In the genomic region with DNA sequence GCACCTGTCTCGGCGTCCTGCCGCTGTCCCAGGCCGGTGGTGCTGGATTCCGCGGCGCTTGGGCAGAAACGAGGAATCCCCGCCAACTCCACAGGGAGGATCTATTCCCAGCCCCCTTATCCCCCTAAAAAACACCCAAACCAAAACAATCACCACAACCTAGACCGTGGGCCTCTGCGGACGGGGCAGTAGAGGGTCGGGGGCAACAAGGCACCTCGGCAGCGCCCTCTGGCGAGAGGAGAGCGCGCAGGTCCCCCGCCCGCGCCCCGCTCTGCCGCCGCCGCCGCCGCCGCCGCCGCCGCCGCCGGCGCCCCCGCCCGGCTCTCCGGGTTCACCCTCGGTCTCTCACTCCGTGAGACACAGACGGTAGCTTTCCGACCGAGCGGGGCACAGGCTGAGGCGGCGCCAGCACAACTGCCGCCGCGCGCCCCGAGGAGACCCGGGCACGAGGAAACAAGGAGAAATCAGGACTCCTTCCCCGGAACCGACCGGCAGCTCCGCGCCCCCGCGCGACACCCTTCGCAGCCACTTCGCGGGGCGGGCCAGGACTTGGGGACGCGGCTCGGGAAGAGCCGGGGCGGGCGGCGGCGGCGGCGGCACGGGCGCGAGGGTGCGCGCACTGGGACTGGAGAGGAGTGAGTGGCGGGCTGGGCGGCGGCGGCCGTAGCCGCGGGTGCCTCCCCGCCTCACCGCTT, we compare ENCODE assay signal across 1 cellular context.
TF ChIP-seq lines count a peak whose summit lies in the region.

Gene SLC35F1 (plus strand): TSS at position 360 of the 695 bp plus-strand sequence.

TF ChIP-seq in HepG2, 621 proteins besides CTCF, POLR2A, EP300 and RAD21 (continued from another document and continues in another):
- TF ChIP-seq, protein P1, sequence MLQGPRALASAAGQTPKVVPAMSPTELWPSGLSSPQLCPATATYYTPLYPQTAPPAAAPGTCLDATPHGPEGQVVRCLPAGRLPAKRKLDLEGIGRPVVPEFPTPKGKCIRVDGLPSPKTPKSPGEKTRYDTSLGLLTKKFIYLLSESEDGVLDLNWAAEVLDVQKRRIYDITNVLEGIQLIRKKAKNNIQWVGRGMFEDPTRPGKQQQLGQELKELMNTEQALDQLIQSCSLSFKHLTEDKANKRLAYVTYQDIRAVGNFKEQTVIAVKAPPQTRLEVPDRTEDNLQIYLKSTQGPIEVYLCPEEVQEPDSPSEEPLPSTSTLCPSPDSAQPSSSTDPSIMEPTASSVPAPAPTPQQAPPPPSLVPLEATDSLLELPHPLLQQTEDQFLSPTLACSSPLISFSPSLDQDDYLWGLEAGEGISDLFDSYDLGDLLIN (CRISPR knock-in tag; IDR thresholded peaks at IDR 0.05; ENCODE audit: borderline replicate concordance), result no peak
- no peak for TF ChIP-seq DDIT3 (CRISPR knock-in tag; IDR thresholded peaks at IDR 0.05)
- no peak for TF ChIP-seq ZNF136 (CRISPR knock-in tag; IDR thresholded peaks at IDR 0.05; ENCODE audit: low read depth)
- no peak for TF ChIP-seq TEAD3 (CRISPR knock-in tag; optimal IDR thresholded peaks at IDR 0.05; ENCODE audit: borderline replicate concordance)
- no peak for TF ChIP-seq KIAA2018 (CRISPR knock-in tag; IDR thresholded peaks at IDR 0.05; ENCODE audit: borderline replicate concordance)
- TF ChIP-seq POLR2AphosphoS5 (IDR thresholded peaks at IDR 0.05; ENCODE audit: low read depth, low read length), result no peak
- TF ChIP-seq MEF2D (CRISPR knock-in tag; IDR thresholded peaks at IDR 0.05), result no peak
- no peak for TF ChIP-seq SRSF4 (IDR thresholded peaks at IDR 0.05; ENCODE audit: low read depth, low read length, poor library complexity, severe bottlenecking)
- no peak for TF ChIP-seq RCOR2 (CRISPR knock-in tag; IDR thresholded peaks at IDR 0.05)
- TF ChIP-seq FOXA1 (IDR thresholded peaks at IDR 0.05), result no peak
- TF ChIP-seq FOXA1 (CRISPR knock-in tag; IDR thresholded peaks at IDR 0.05), result no peak
- TF ChIP-seq ZSCAN31 (CRISPR knock-in tag; IDR thresholded peaks at IDR 0.05; ENCODE audit: low read depth), result peak; percentile 81; the same call in 1 of the 2 replicates
- TF ChIP-seq, protein P2, sequence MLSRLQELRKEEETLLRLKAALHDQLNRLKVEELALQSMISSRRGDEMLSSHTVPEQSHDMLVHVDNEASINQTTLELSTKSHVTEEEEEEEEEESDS (CRISPR knock-in tag; IDR thresholded peaks at IDR 0.05; ENCODE audit: borderline replicate concordance), result no peak
- no peak for TF ChIP-seq TMF1 (CRISPR knock-in tag; IDR thresholded peaks at IDR 0.05; ENCODE audit: low read depth)
- TF ChIP-seq ZNF337 (CRISPR knock-in tag; IDR thresholded peaks at IDR 0.05; ENCODE audit: borderline replicate concordance, low read depth), result no peak
- no peak for TF ChIP-seq TERF1 (CRISPR knock-in tag; IDR thresholded peaks at IDR 0.05)
- no peak for TF ChIP-seq ZSCAN9 (CRISPR knock-in tag; IDR thresholded peaks at IDR 0.05; ENCODE audit: borderline replicate concordance)
- TF ChIP-seq SAP130 (CRISPR knock-in tag; IDR thresholded peaks at IDR 0.05; ENCODE audit: low read depth), result peak; percentile 20; the same call in 1 of the 2 replicates
- TF ChIP-seq ZNF589 (CRISPR knock-in tag; conservative IDR thresholded peaks at IDR 0.05), result no peak
- TF ChIP-seq ZNF549 (CRISPR knock-in tag; IDR thresholded peaks at IDR 0.05), result no peak
- TF ChIP-seq ZNF142 (CRISPR knock-in tag; IDR thresholded peaks at IDR 0.05), result no peak
- TF ChIP-seq, protein P3, sequence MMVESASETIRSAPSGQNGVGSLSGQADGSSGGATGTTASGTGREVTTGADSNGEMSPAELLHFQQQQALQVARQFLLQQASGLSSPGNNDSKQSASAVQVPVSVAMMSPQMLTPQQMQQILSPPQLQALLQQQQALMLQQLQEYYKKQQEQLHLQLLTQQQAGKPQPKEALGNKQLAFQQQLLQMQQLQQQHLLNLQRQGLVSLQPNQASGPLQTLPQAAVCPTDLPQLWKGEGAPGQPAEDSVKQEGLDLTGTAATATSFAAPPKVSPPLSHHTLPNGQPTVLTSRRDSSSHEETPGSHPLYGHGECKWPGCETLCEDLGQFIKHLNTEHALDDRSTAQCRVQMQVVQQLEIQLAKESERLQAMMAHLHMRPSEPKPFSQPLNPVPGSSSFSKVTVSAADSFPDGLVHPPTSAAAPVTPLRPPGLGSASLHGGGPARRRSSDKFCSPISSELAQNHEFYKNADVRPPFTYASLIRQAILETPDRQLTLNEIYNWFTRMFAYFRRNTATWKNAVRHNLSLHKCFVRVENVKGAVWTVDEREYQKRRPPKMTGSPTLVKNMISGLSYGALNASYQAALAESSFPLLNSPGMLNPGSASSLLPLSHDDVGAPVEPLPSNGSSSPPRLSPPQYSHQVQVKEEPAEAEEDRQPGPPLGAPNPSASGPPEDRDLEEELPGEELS (CRISPR knock-in tag; IDR thresholded peaks at IDR 0.05), result no peak
- TF ChIP-seq ZNF704 (CRISPR knock-in tag; IDR thresholded peaks at IDR 0.05; ENCODE audit: borderline replicate concordance), result no peak
- TF ChIP-seq DPF2 (CRISPR knock-in tag; IDR thresholded peaks at IDR 0.05; ENCODE audit: borderline replicate concordance, low read depth), result no peak
- TF ChIP-seq ARNTL (CRISPR knock-in tag; IDR thresholded peaks at IDR 0.05), result no peak
